ENCODE assay signal across 15 cellular contexts in genomic region chr1:10900265-10900651, GRCh38.
DNase-seq lines count a peak whose midpoint lies in the region; ATAC-seq, FAIRE-seq and TF ChIP-seq lines count a peak whose summit lies in the region.
"Had no signal": no experiment of that assay in that cellular context is flagged by ENCODE, and none has a peak within 500 bp of the region (broad histone marks: within the 10 kb centered on the region; RNA-seq: fewer than 3 reads in every experiment).

No MANE protein-coding gene starts in this region.

- ATAC-seq in A549 (no peak), WTC11 (peak; percentile 17), GM18909 (IDR thresholded peaks at IDR 0.05; ENCODE audit: poor library complexity, unreplicated experiment) (no peak)
- no peak for ATAC-seq in activated T-cell treated with anti-CD3 and anti-CD28 coated beads, Interleukin-2, amount 50 U/mL, for 4 hours
- ATAC-seq: naive thymus-derived CD4-positive, alpha-beta T cell had no signal

- TF ChIP-seq RAD21 in A549 (conservative IDR thresholded peaks at IDR 0.05 in 1 of 2, IDR thresholded peaks at IDR 0.05 in 1 of 2): no peak

- intact Hi-C loops in kidney (cut with DNase I): no loop called here

- peaks cover 18% of the 10 kb centered on the region for H3K4me1 ChIP-seq in A549
- peaks cover 46% of the 10 kb centered on the region for H3K4me1 ChIP-seq in HUES6 (ENCODE audit: control insufficient read depth, insufficient read depth, low read length)
- no peaks in the 10 kb centered on the region for H3K4me1 ChIP-seq in kidney (ENCODE audit: control insufficient read depth in 1 of 2, insufficient read depth in 1 of 2, low read depth in 1 of 2, low read length in 2 of 2)
- peaks cover 10% of the 10 kb centered on the region for H3K4me1 ChIP-seq in SJCRH30
- H3K4me1 ChIP-seq: testis had no signal

- peak overlapping the region; percentile 31 for H3K9ac ChIP-seq in HUES6 (ENCODE audit: low read length)
- peak overlapping the region in 1 of 2 donors; percentile 35 for H3K9ac ChIP-seq in kidney (ENCODE audit: low read length in 2 of 2)

- POLR2A ChIA-PET in A549 (lab: Yijun Ruan, JAX): no interaction called here
- POLR2A ChIA-PET in WTC11 (lab: Charles Lee): no interaction called here

- H3K9me3 ChIP-seq in A549 (no peaks in the 10 kb centered on the region), HUES6 (ENCODE audit: control insufficient read depth, insufficient read depth, low read depth, low read length) (no peaks in the 10 kb centered on the region), kidney (ENCODE audit: control insufficient read depth in 1 of 2, low read length in 2 of 2) (no peaks in the 10 kb centered on the region), SJCRH30 (replicated peaks) (no peaks in the 10 kb centered on the region)
- H3K9me3 ChIP-seq: testis had no signal

- H3K27ac Mint-ChIP-seq in WTC11: no peak overlapping the region

- CTCF ChIA-PET in A549 (lab: Yijun Ruan, JAX) (interaction anchor here (0.9 kb wide), 1 partner anchor 9 kb away, joined by 3 read pairs; no protein-coding TSS in a partner anchor), WTC11 (lab: Charles Lee) (interaction anchor here (0.6 to 4.1 kb wide), 11 partner anchors 10 to 412 kb away, joined by 3 to 33 read pairs (median 4); no protein-coding TSS in a partner anchor)

- no peaks in the 10 kb centered on the region for H3K36me3 Mint-ChIP-seq in WTC11
- no peaks in the 10 kb centered on the region for H3K36me3 Mint-ChIP-seq in activated T-cell treated with anti-CD3 and anti-CD28 coated beads, Interleukin-2, amount 50 U/mL, for 4 hours (ENCODE audit: insufficient read depth)
- H3K36me3 Mint-ChIP-seq: naive thymus-derived CD4-positive, alpha-beta T cell had no signal

- H3K4me1 Mint-ChIP-seq in WTC11: peaks cover 34% of the 10 kb centered on the region
- peaks cover 16% of the 10 kb centered on the region for H3K4me1 Mint-ChIP-seq in activated T-cell treated with anti-CD3 and anti-CD28 coated beads, Interleukin-2, amount 50 U/mL, for 4 hours (ENCODE audit: low read depth)

- H3K36me3 ChIP-seq in HUES6 (ENCODE audit: control insufficient read depth, insufficient read depth, low read length) (no peaks in the 10 kb centered on the region), kidney (ENCODE audit: control insufficient read depth in 1 of 2, insufficient read depth in 2 of 2, low read length in 2 of 2) (no peaks in the 10 kb centered on the region), SJCRH30 (no peaks in the 10 kb centered on the region)

- WGBS in A549 (ENCODE audit: missing lambda C conversion rate): 80% methylated on average over 3 of the region's 12 CpGs

- TF ChIP-seq EP300 in A549 (IDR thresholded peaks at IDR 0.05): no peak

- DNase-seq in A549 (ENCODE audit: low read depth in 1 of 2, low spot score in 1 of 2) (no peak), WTC11 (ENCODE audit: low spot score) (no peak), kidney (peak; percentile 39), SJCRH30 (no peak), NCI-H1048 (lab: John Stamatoyannopoulos, UW) (no peak)
- no peak for DNase-seq in activated T-cell treated with anti-CD3 and anti-CD28 coated beads, Interleukin-2, amount 50 U/mL, for 4 hours
- DNase-seq: activated effector memory CD4-positive, alpha-beta T cell treated with anti-CD3 and anti-CD28 coated beads, Interleukin-2, amount 50 U/mL, for 16 hours; GF-D8; hypothalamus; naive thymus-derived CD4-positive, alpha-beta T cell; NCI-H2171 treated with DMSO at 0.1 percent for 48 hours; testis had no signal

- no peak for FAIRE-seq in A549 (lab: Jason Lieb, UNC)
- no peak for FAIRE-seq in kidney (lab: Jason Lieb, UNC)

- H3K27me3 Mint-ChIP-seq in WTC11 (ENCODE audit: low read depth): no peaks in the 10 kb centered on the region; the same call in 1 of the 2 replicates
- peaks cover 4% of the 10 kb centered on the region for H3K27me3 Mint-ChIP-seq in activated T-cell treated with anti-CD3 and anti-CD28 coated beads, Interleukin-2, amount 50 U/mL, for 4 hours (ENCODE audit: low read depth)

- H3K27me3 ChIP-seq in HUES6 (ENCODE audit: control insufficient read depth, insufficient read depth, low read length): peaks cover 8% of the 10 kb centered on the region; the same call in 1 of the 2 replicates
- H3K27me3 ChIP-seq in SJCRH30: peaks cover 67% of the 10 kb centered on the region
- H3K27me3 ChIP-seq: testis had no signal

- H3K4me2 ChIP-seq in A549: peak overlapping the region; percentile 60

- H3K4me3 ChIP-seq in A549: no peak overlapping the region
- peak overlapping the region; percentile 43; the same call in 1 of the 2 replicates for H3K4me3 ChIP-seq in HUES6 (ENCODE audit: low read depth, low read length)
- H3K4me3 ChIP-seq in kidney (ENCODE audit: low read length in 2 of 2): no peak overlapping the region
- H3K4me3 ChIP-seq in SJCRH30: no peak overlapping the region
- H3K4me3 ChIP-seq: testis had no signal

- H3K9me3 Mint-ChIP-seq in WTC11: no peaks in the 10 kb centered on the region
- H3K9me3 Mint-ChIP-seq in activated T-cell treated with anti-CD3 and anti-CD28 coated beads, Interleukin-2, amount 50 U/mL, for 4 hours: no peaks in the 10 kb centered on the region
- H3K9me3 Mint-ChIP-seq: naive thymus-derived CD4-positive, alpha-beta T cell had no signal

- H3K4me3 Mint-ChIP-seq in WTC11: no peak overlapping the region
- no peak overlapping the region for H3K4me3 Mint-ChIP-seq in activated T-cell treated with anti-CD3 and anti-CD28 coated beads, Interleukin-2, amount 50 U/mL, for 4 hours
- H3K4me3 Mint-ChIP-seq: naive thymus-derived CD4-positive, alpha-beta T cell had no signal

- TF ChIP-seq CTCF in A549 (IDR thresholded peaks at IDR 0.05) (no peak), WTC11 (IDR thresholded peaks at IDR 0.05) (no peak), kidney (IDR thresholded peaks at IDR 0.05; ENCODE audit: borderline replicate concordance, extremely low read depth, insufficient read depth) (no peak)

- no peak for TF ChIP-seq POLR2A in A549 (IDR thresholded peaks at IDR 0.05; ENCODE audit: low read length)

- H3K27ac ChIP-seq in A549: peak overlapping the region in 1 of 2 experiments; percentile 78; a peak in 4 of 6 replicates
- no peak overlapping the region for H3K27ac ChIP-seq in HUES6 (ENCODE audit: low read depth, low read length)
- H3K27ac ChIP-seq in kidney (ENCODE audit: low read depth in 2 of 2, low read length in 2 of 2): no peak overlapping the region
- no peak overlapping the region for H3K27ac ChIP-seq in SJCRH30
- H3K27ac ChIP-seq: testis, VCaP had no signal

TF ChIP-seq in A549, 52 proteins besides CTCF, POLR2A, EP300 and RAD21 (continues in another document):
- TF ChIP-seq HDAC2 (IDR thresholded peaks at IDR 0.05): no peak
- no peak for TF ChIP-seq RCOR1 (IDR thresholded peaks at IDR 0.05; ENCODE audit: low read depth, low read length)
- no peak for TF ChIP-seq ELK1 (IDR thresholded peaks at IDR 0.05; ENCODE audit: low read depth, low read length)
- no peak for TF ChIP-seq FOXS1 (CRISPR knock-in tag; IDR thresholded peaks at IDR 0.05)
- no peak for TF ChIP-seq RFX5 (IDR thresholded peaks at IDR 0.05)
- no peak for TF ChIP-seq TP53 (CRISPR knock-in tag; IDR thresholded peaks at IDR 0.05)
- TF ChIP-seq FOSB (CRISPR knock-in tag; IDR thresholded peaks at IDR 0.05): no peak
- no peak for TF ChIP-seq EHF (CRISPR knock-in tag; IDR thresholded peaks at IDR 0.05)
- no peak for TF ChIP-seq PBX3 (IDR thresholded peaks at IDR 0.05)

TF ChIP-seq in WTC11, 78 proteins besides CTCF, POLR2A, EP300 and RAD21:
- TF ChIP-seq MXD4 (CRISPR knock-in tag; IDR thresholded peaks at IDR 0.05; ENCODE audit: borderline replicate concordance) (no peak), FOXP1 (CRISPR knock-in tag; IDR thresholded peaks at IDR 0.05; ENCODE audit: borderline replicate concordance) (no peak), ZMAT4 (CRISPR knock-in tag; IDR thresholded peaks at IDR 0.05) (no peak), GABPB1 (CRISPR knock-in tag; IDR thresholded peaks at IDR 0.05) (peak; percentile 44; the same call in 1 of the 2 replicates)
